1 cellular context compared by ENCODE assay signal in genomic region chr19:49430678-49431329, GRCh38.
TF ChIP-seq lines count a peak whose summit lies in the region.

No MANE protein-coding gene starts in this region.

TF ChIP-seq in HEK293, 187 proteins besides CTCF, POLR2A, EP300 and RAD21 (continued from another document):
- TF ChIP-seq, protein P1, sequence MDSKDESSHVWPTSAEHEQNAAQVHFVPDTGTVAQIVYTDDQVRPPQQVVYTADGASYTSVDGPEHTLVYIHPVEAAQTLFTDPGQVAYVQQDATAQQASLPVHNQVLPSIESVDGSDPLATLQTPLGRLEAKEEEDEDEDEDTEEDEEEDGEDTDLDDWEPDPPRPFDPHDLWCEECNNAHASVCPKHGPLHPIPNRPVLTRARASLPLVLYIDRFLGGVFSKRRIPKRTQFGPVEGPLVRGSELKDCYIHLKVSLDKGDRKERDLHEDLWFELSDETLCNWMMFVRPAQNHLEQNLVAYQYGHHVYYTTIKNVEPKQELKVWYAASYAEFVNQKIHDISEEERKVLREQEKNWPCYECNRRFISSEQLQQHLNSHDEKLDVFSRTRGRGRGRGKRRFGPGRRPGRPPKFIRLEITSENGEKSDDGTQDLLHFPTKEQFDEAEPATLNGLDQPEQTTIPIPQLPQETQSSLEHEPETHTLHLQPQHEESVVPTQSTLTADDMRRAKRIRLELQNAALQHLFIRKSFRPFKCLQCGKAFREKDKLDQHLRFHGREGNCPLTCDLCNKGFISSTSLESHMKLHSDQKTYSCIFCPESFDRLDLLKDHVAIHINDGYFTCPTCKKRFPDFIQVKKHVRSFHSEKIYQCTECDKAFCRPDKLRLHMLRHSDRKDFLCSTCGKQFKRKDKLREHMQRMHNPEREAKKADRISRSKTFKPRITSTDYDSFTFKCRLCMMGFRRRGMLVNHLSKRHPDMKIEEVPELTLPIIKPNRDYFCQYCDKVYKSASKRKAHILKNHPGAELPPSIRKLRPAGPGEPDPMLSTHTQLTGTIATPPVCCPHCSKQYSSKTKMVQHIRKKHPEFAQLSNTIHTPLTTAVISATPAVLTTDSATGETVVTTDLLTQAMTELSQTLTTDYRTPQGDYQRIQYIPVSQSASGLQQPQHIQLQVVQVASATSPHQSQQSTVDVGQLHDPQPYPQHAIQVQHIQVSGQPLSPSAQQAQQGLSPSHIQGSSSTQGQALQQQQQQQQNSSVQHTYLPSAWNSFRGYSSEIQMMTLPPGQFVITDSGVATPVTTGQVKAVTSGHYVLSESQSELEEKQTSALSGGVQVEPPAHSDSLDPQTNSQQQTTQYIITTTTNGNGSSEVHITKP (tag by site-specific recombination; IDR thresholded peaks at IDR 0.05) = no peak
- TF ChIP-seq ZBTB6 (tag by site-specific recombination; IDR thresholded peaks at IDR 0.05) (no peak), GLIS1 (tag by site-specific recombination; IDR thresholded peaks at IDR 0.05) (peak; percentile 13; the same call in 1 of the 2 replicates), KLF1 (tag by site-specific recombination; IDR thresholded peaks at IDR 0.05) (no peak), YY2 (tag by site-specific recombination; IDR thresholded peaks at IDR 0.05) (no peak), ZNF114 (tag by site-specific recombination; IDR thresholded peaks at IDR 0.05) (no peak), ZNF558 (tag by site-specific recombination; IDR thresholded peaks at IDR 0.05) (no peak), ZNF16 (tag by site-specific recombination; IDR thresholded peaks at IDR 0.05; ENCODE audit: low read depth) (no peak), ZNF585B (tag by site-specific recombination; IDR thresholded peaks at IDR 0.05) (no peak), ZNF223 (tag by site-specific recombination; IDR thresholded peaks at IDR 0.05) (no peak), ZBTB1 (tag by site-specific recombination; IDR thresholded peaks at IDR 0.05) (no peak), SETDB1 (IDR thresholded peaks at IDR 0.05; ENCODE audit: insufficient read length, low read length) (no peak), ZFP3 (tag by site-specific recombination; IDR thresholded peaks at IDR 0.05; ENCODE audit: low read depth) (no peak), ZNF133 (tag by site-specific recombination; IDR thresholded peaks at IDR 0.05) (no peak), ZNF670 (tag by site-specific recombination; IDR thresholded peaks at IDR 0.05; ENCODE audit: low read depth) (no peak), ZNF221 (tag by site-specific recombination; IDR thresholded peaks at IDR 0.05; ENCODE audit: borderline replicate concordance) (no peak), ZNF549 (tag by site-specific recombination; IDR thresholded peaks at IDR 0.05) (no peak), ZNF610 (tag by site-specific recombination; IDR thresholded peaks at IDR 0.05; ENCODE audit: borderline replicate concordance) (no peak)
- TF ChIP-seq, protein P2, sequence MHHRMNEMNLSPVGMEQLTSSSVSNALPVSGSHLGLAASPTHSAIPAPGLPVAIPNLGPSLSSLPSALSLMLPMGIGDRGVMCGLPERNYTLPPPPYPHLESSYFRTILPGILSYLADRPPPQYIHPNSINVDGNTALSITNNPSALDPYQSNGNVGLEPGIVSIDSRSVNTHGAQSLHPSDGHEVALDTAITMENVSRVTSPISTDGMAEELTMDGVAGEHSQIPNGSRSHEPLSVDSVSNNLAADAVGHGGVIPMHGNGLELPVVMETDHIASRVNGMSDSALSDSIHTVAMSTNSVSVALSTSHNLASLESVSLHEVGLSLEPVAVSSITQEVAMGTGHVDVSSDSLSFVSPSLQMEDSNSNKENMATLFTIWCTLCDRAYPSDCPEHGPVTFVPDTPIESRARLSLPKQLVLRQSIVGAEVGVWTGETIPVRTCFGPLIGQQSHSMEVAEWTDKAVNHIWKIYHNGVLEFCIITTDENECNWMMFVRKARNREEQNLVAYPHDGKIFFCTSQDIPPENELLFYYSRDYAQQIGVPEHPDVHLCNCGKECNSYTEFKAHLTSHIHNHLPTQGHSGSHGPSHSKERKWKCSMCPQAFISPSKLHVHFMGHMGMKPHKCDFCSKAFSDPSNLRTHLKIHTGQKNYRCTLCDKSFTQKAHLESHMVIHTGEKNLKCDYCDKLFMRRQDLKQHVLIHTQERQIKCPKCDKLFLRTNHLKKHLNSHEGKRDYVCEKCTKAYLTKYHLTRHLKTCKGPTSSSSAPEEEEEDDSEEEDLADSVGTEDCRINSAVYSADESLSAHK (tag by site-specific recombination; IDR thresholded peaks at IDR 0.05) = no peak
- TF ChIP-seq, protein P3, sequence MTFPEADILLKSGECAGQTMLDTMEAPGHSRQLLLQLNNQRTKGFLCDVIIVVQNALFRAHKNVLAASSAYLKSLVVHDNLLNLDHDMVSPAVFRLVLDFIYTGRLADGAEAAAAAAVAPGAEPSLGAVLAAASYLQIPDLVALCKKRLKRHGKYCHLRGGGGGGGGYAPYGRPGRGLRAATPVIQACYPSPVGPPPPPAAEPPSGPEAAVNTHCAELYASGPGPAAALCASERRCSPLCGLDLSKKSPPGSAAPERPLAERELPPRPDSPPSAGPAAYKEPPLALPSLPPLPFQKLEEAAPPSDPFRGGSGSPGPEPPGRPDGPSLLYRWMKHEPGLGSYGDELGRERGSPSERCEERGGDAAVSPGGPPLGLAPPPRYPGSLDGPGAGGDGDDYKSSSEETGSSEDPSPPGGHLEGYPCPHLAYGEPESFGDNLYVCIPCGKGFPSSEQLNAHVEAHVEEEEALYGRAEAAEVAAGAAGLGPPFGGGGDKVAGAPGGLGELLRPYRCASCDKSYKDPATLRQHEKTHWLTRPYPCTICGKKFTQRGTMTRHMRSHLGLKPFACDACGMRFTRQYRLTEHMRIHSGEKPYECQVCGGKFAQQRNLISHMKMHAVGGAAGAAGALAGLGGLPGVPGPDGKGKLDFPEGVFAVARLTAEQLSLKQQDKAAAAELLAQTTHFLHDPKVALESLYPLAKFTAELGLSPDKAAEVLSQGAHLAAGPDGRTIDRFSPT (tag by site-specific recombination; IDR thresholded peaks at IDR 0.05) = peak; percentile 72; the same call in 1 of the 2 replicates
